Comparison of ENCODE assay signal across 21 cellular contexts in the genomic region with DNA sequence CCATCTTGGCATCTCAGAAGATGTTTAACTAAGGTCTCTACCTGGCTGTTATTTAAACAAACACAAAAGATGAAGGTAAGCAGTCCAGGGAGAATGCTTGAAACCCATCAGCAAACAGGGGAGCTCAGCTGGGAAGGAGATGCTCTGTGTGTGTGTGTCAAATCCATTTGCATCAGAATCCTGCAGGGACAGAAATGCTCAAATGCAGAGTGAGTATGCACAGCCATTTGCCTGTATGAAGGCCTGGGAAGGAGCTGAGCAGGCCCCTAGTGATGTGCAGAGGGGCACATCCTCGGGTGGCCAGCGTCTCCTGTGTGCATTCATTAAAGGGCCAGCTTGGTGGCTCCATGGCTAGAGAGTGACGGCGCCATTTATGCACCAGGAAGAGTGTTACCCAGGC. TPM values are rescaled to one million over a fixed set of nuclear protein-coding genes. Genes with fewer than 3 reads are reported as not detected.
"Had no signal": no experiment of that assay in that cellular context is flagged by ENCODE, and none has a peak within 500 bp of the region (broad histone marks: within the 10 kb centered on the region; RNA-seq: fewer than 3 reads in every experiment).

No MANE protein-coding gene starts in this region.

- ATAC-seq: effector memory CD8-positive, alpha-beta T cell; gastroesophageal sphincter; right lobe of liver; stimulated activated effector memory CD8-positive, alpha-beta T cell treated with anti-CD3 and anti-CD28 coated beads, Interleukin-12 subunit alpha, Interleukin-12 subunit beta, amount 100 ng/mL, for 72 hours; stimulated activated naive CD8-positive, alpha-beta T cell treated with anti-CD3 and anti-CD28 coated beads, Interleukin-15, Interleukin-2, amounts not matched to agents 100 U/mL and 50 U/mL, for 24 hours had no signal

- H3K9ac ChIP-seq: parathyroid adenoma had no signal

- H3K27ac ChIP-seq: epithelial cell of prostate, esophagus muscularis mucosa, gastroesophageal sphincter, hepatocyte, parathyroid adenoma, prostate gland, right lobe of liver, suprapubic skin, thyroid gland had no signal

- FAIRE-seq: islet of Langerhans, urothelium cell line had no signal

- H3K9me3 ChIP-seq: esophagus muscularis mucosa, gastroesophageal sphincter, prostate gland, right lobe of liver, suprapubic skin, thyroid gland had no signal

- DNase-seq: effector memory CD8-positive, alpha-beta T cell; kidney glomerular epithelial cell; mesendoderm; naive B cell; nephron progenitor cell; occipital lobe; right lobe of liver; stimulated activated CD4-positive, alpha-beta T cell treated with anti-CD3 and anti-CD28 coated beads, Interleukin-4, amount 100 ng/mL, for 1 hour; stimulated activated CD8-positive, alpha-beta memory T cell treated with anti-CD3 and anti-CD28 coated beads, Interleukin-4, amount 100 ng/mL, for 48 hours; stimulated activated naive CD8-positive, alpha-beta T cell treated with anti-CD3 and anti-CD28 coated beads, Interleukin-15, Interleukin-2, amounts not matched to agents 100 U/mL and 50 U/mL, for 24 hours; thyroid gland had no signal

- H3K4me2 ChIP-seq: hepatocyte had no signal

- H3K79me2 ChIP-seq: hepatocyte, parathyroid adenoma had no signal

- H3K36me3 ChIP-seq: esophagus muscularis mucosa, gastroesophageal sphincter, prostate gland, right lobe of liver, suprapubic skin, thyroid gland had no signal

- H2AFZ ChIP-seq: hepatocyte, parathyroid adenoma had no signal

- H3K27me3 ChIP-seq: esophagus muscularis mucosa, hepatocyte, right lobe of liver, suprapubic skin, thyroid gland had no signal

- H3K4me1 ChIP-seq: esophagus muscularis mucosa, gastroesophageal sphincter, parathyroid adenoma, prostate gland, right lobe of liver, suprapubic skin had no signal

- H3K4me3 ChIP-seq: esophagus muscularis mucosa, gastroesophageal sphincter, hepatocyte, prostate gland, right lobe of liver, suprapubic skin, thyroid gland had no signal

RNA-seq across cellular contexts. Expression of gene IRX3, which starts 34.3 kb away (rescaled TPM):
- total RNA-seq: occipital lobe had no signal
